9 cellular contexts compared by ENCODE assay signal in genomic region chr4:52983563-52984303, GRCh38.
A peak's percentile ranks its signal among the peaks of the same experiment; 100 is the strongest.
DNase-seq lines count a peak whose midpoint lies in the region; ATAC-seq and TF ChIP-seq lines count a peak whose summit lies in the region.
"Had no signal": no experiment of that assay in that cellular context is flagged by ENCODE, and none has a peak within 500 bp of the region (broad histone marks: within the 10 kb centered on the region; RNA-seq: fewer than 3 reads in every experiment).

No MANE protein-coding gene starts in this region.

- H3K36me3 Mint-ChIP-seq in neural crest cell (ENCODE audit: low read depth): no peaks in the 10 kb centered on the region

- H3K4me1 Mint-ChIP-seq in neural crest cell: peaks cover 22% of the 10 kb centered on the region

- peak; percentile 67 for ATAC-seq in GM21619 (IDR thresholded peaks at IDR 0.05; ENCODE audit: unreplicated experiment)
- peak; percentile 89 for ATAC-seq in SK-N-SH treated with all-trans-retinoic acid at 6 μM for 48 hours
- no peak for ATAC-seq in HG03025 (IDR thresholded peaks at IDR 0.05; ENCODE audit: low FRiP score, unreplicated experiment)

- peaks cover 47% of the 10 kb centered on the region for H3K27me3 Mint-ChIP-seq in neural crest cell (ENCODE audit: low read depth)

- H3K4me3 Mint-ChIP-seq in neural crest cell: no peak overlapping the region
- H3K4me3 Mint-ChIP-seq: T-helper 1 cell treated with Interleukin-12 subunit alpha and Interleukin-12 subunit beta and Interleukin-4 antibody, amounts not matched to agents 30 μg/mL and 1 μg/mL, for 36 hours had no signal

- DNase-seq in DMS153 (lab: John Stamatoyannopoulos, UW) (peak; percentile 39), NCI-H1092 treated with DMSO at 0.1 percent for 48 hours (lab: John Stamatoyannopoulos, UW) (peak; percentile 70), fibroblast of mammary gland (ENCODE audit: low read depth) (peak; percentile 75), neural crest cell (ENCODE audit: low read depth, low spot score) (peak; percentile 12)
- no peak for DNase-seq in stimulated activated naive CD4-positive, alpha-beta T cell treated with Interleukin-2 at 50 U/mL for 16 hours (lab: John Stamatoyannopoulos, UW)

- H3K27ac Mint-ChIP-seq in neural crest cell (ENCODE audit: unreplicated experiment): no peak overlapping the region
- H3K27ac Mint-ChIP-seq: T-helper 1 cell treated with Interleukin-12 subunit alpha and Interleukin-12 subunit beta and Interleukin-4 antibody, amounts not matched to agents 30 μg/mL and 1 μg/mL, for 36 hours had no signal

- H3K4me3 ChIP-seq in fibroblast of mammary gland (ENCODE audit: control insufficient read depth, low read depth, low read length): no peak overlapping the region

- TF ChIP-seq CTCF in fibroblast of mammary gland (conservative IDR thresholded peaks at IDR 0.05; ENCODE audit: control insufficient read depth, insufficient read depth, low read depth, low read length) (peak; percentile 76), neural crest cell (conservative IDR thresholded peaks at IDR 0.05) (peak; percentile 82)

- no peaks in the 10 kb centered on the region for H3K9me3 Mint-ChIP-seq in neural crest cell
- H3K9me3 Mint-ChIP-seq: T-helper 1 cell treated with Interleukin-12 subunit alpha and Interleukin-12 subunit beta and Interleukin-4 antibody, amounts not matched to agents 30 μg/mL and 1 μg/mL, for 36 hours had no signal

TF ChIP-seq in SK-N-SH treated with all-trans-retinoic acid at 6 μM for 48 hours, 23 proteins besides CTCF, POLR2A, EP300 and RAD21:
- no peak for TF ChIP-seq TSHZ2 (CRISPR knock-in tag; IDR thresholded peaks at IDR 0.05)
- TF ChIP-seq ARNTL (CRISPR knock-in tag; IDR thresholded peaks at IDR 0.05; ENCODE audit: borderline replicate concordance, low read depth): no peak
- TF ChIP-seq POU6F1 (CRISPR knock-in tag; IDR thresholded peaks at IDR 0.05; ENCODE audit: borderline replicate concordance, low read depth): no peak; the same call in 1 of the 2 replicates
